18 cellular contexts compared by ENCODE assay signal in genomic region chr7:123372368-123372767, GRCh38.
DNase-seq lines count a peak whose midpoint lies in the region; ATAC-seq, FAIRE-seq and TF ChIP-seq lines count a peak whose summit lies in the region.
"Had no signal": no experiment of that assay in that cellular context is flagged by ENCODE, and none has a peak within 500 bp of the region (broad histone marks: within the 10 kb centered on the region; RNA-seq: fewer than 3 reads in every experiment).

No MANE protein-coding gene starts in this region.

- no peaks in the 10 kb centered on the region for H3K36me3 ChIP-seq in astrocyte (ENCODE audit: insufficient read depth, low read length)
- no peaks in the 10 kb centered on the region for H3K36me3 ChIP-seq in gastroesophageal sphincter

- H4K20me1 ChIP-seq in astrocyte (ENCODE audit: insufficient read depth, low read length) = no peaks in the 10 kb centered on the region

- H3K9me3 Mint-ChIP-seq in astrocyte (ENCODE audit: unreplicated experiment) = peaks cover 5% of the 10 kb centered on the region
- H3K9me3 Mint-ChIP-seq in activated T-helper 17 cell treated with anti-CD3 and anti-CD28 coated beads, Interleukin-2, amount 50 U/mL, for 72 hours = no peaks in the 10 kb centered on the region

- H3K4me2 ChIP-seq in astrocyte (ENCODE audit: low read length) = no peak overlapping the region
- H3K4me2 ChIP-seq: PC-9 had no signal

- FAIRE-seq in astrocyte (lab: Jason Lieb, UNC) = no peak
- FAIRE-seq: H1, HepG2 had no signal

- no peak overlapping the region for H3K4me3 ChIP-seq in astrocyte (ENCODE audit: insufficient read depth, low read depth, low read length)
- H3K4me3 ChIP-seq in gastroesophageal sphincter = no peak overlapping the region
- H3K4me3 ChIP-seq: PC-9 had no signal

- peak overlapping the region; percentile 44 for H3K27ac Mint-ChIP-seq in astrocyte (ENCODE audit: unreplicated experiment)
- no peak overlapping the region for H3K27ac Mint-ChIP-seq in activated T-helper 17 cell treated with anti-CD3 and anti-CD28 coated beads, Interleukin-2, amount 50 U/mL, for 72 hours

- no peaks in the 10 kb centered on the region for H3K79me2 ChIP-seq in astrocyte (ENCODE audit: insufficient read depth, low read length)

- ATAC-seq in gastroesophageal sphincter = no peak
- ATAC-seq in HG02981 (IDR thresholded peaks at IDR 0.05; ENCODE audit: unreplicated experiment) = no peak
- ATAC-seq in activated T-helper 17 cell treated with anti-CD3 and anti-CD28 coated beads, Interleukin-2, amount 50 U/mL, for 72 hours (replicated peaks) = no peak
- no peak for ATAC-seq in GM21528 (IDR thresholded peaks at IDR 0.05; ENCODE audit: low FRiP score, unreplicated experiment)
- ATAC-seq: HepG2 had no signal

- H3K27me3 Mint-ChIP-seq in astrocyte (ENCODE audit: low read depth, unreplicated experiment) = no peaks in the 10 kb centered on the region
- no peaks in the 10 kb centered on the region for H3K27me3 Mint-ChIP-seq in activated T-helper 17 cell treated with anti-CD3 and anti-CD28 coated beads, Interleukin-2, amount 50 U/mL, for 72 hours

- H3K27ac ChIP-seq in astrocyte (ENCODE audit: low read depth, low read length) = no peak overlapping the region
- H3K27ac ChIP-seq in gastroesophageal sphincter = peak overlapping the region in 3 of 4 donors; percentile 53 to 67 (median 62)
- H3K27ac ChIP-seq: C4-2B, PC-9 had no signal

- no peaks in the 10 kb centered on the region for H3K36me3 Mint-ChIP-seq in astrocyte (ENCODE audit: low read depth, unreplicated experiment)
- H3K36me3 Mint-ChIP-seq in activated T-helper 17 cell treated with anti-CD3 and anti-CD28 coated beads, Interleukin-2, amount 50 U/mL, for 72 hours (ENCODE audit: low read depth) = no peaks in the 10 kb centered on the region

- no peak for TF ChIP-seq POLR2A in gastroesophageal sphincter (IDR thresholded peaks at IDR 0.05)

- 25 to 52% methylated on average over 1 of the region's 1 CpG for WGBS in gastroesophageal sphincter (ENCODE audit: low coverage in 1 of 2), 2 donors

- DNase-seq in astrocyte (ENCODE audit: low read depth) (no peak), myocyte (ENCODE audit: low read depth) (peak; percentile 53), NCI-H1694 treated with DMSO at 0.1 percent for 48 hours (lab: John Stamatoyannopoulos, UW) (no peak)
- DNase-seq: AML-193, DMS79 treated with DMSO at 0.1 percent for 48 hours, KBM-7, NCI-H1105 treated with DMSO at 0.1 percent for 48 hours, NCI-H1694, NCI-H345, NCI-H526, PC-9 had no signal

- H3K27me3 ChIP-seq in astrocyte (ENCODE audit: insufficient read depth, low read length) (no peaks in the 10 kb centered on the region), gastroesophageal sphincter (no peaks in the 10 kb centered on the region)

- no peaks in the 10 kb centered on the region for H3K9me3 ChIP-seq in astrocyte (ENCODE audit: insufficient read depth, low read depth, low read length)
- no peaks in the 10 kb centered on the region for H3K9me3 ChIP-seq in gastroesophageal sphincter

- H3K9ac ChIP-seq in astrocyte (ENCODE audit: low read length) = no peak overlapping the region

- H3K4me1 ChIP-seq in astrocyte (ENCODE audit: insufficient read depth, low read length) = no peaks in the 10 kb centered on the region
- H3K4me1 ChIP-seq in gastroesophageal sphincter = peaks cover 0 to 6% (median 6%) of the 10 kb centered on the region in 3 donors

- peaks cover 3% of the 10 kb centered on the region for H3K4me1 Mint-ChIP-seq in astrocyte (ENCODE audit: low read depth, unreplicated experiment)
- no peaks in the 10 kb centered on the region for H3K4me1 Mint-ChIP-seq in activated T-helper 17 cell treated with anti-CD3 and anti-CD28 coated beads, Interleukin-2, amount 50 U/mL, for 72 hours

- TF ChIP-seq CTCF in astrocyte (IDR thresholded peaks at IDR 0.05; ENCODE audit: insufficient read depth, low read depth, low read length) (no peak), gastroesophageal sphincter (IDR thresholded peaks at IDR 0.05) (no peak)

- no peak overlapping the region for H2AFZ ChIP-seq in astrocyte (ENCODE audit: low read depth, low read length)
- H2AFZ ChIP-seq: PC-9 had no signal

- H3K4me3 Mint-ChIP-seq in astrocyte (ENCODE audit: unreplicated experiment) = no peak overlapping the region
- no peak overlapping the region for H3K4me3 Mint-ChIP-seq in activated T-helper 17 cell treated with anti-CD3 and anti-CD28 coated beads, Interleukin-2, amount 50 U/mL, for 72 hours

- no peak for TF ChIP-seq EP300 in gastroesophageal sphincter (IDR thresholded peaks at IDR 0.05)
